In genomic region chr14:21024668-21025373, GRCh38 we compare ENCODE assay signal across 1 cellular context.
TF ChIP-seq lines count a peak whose summit lies in the region.

Gene NDRG2, minus strand, starts transcription at chr14:21025061. Its CDS starts 1,746 bp downstream, at chr14:21023315.

TF ChIP-seq in HepG2, 621 proteins besides CTCF, POLR2A, EP300 and RAD21 (continued from another document and continues in another):
- TF ChIP-seq ZXDC (CRISPR knock-in tag; IDR thresholded peaks at IDR 0.05) (0 out of 2 replicates have a peak, but pooled peaks have one; percentile 40), ZFAT (CRISPR knock-in tag; conservative IDR thresholded peaks at IDR 0.05) (no peak), KDM2A (CRISPR knock-in tag; IDR thresholded peaks at IDR 0.05; ENCODE audit: borderline replicate concordance, low read depth) (peak; percentile 84), YEATS4 (CRISPR knock-in tag; IDR thresholded peaks at IDR 0.05; ENCODE audit: borderline replicate concordance) (peak; percentile 85), ZNF776 (CRISPR knock-in tag; IDR thresholded peaks at IDR 0.05) (peak; percentile 79), HMG20B (CRISPR knock-in tag; conservative IDR thresholded peaks at IDR 0.05) (no peak), STAT5B (CRISPR knock-in tag; IDR thresholded peaks at IDR 0.05) (0 out of 2 replicates have a peak, but pooled peaks have one; percentile 25), MTF1 (CRISPR knock-in tag; IDR thresholded peaks at IDR 0.05) (no peak), NFRKB (IDR thresholded peaks at IDR 0.05) (no peak), CEBPZ (IDR thresholded peaks at IDR 0.05; ENCODE audit: low read length) (no peak), ZC3H4 (CRISPR knock-in tag; IDR thresholded peaks at IDR 0.05; ENCODE audit: borderline replicate concordance) (peak; percentile 71; the same call in 1 of the 2 replicates), ZNF577 (CRISPR knock-in tag; IDR thresholded peaks at IDR 0.05; ENCODE audit: borderline replicate concordance, low read depth) (no peak), SPEN (CRISPR knock-in tag; IDR thresholded peaks at IDR 0.05; ENCODE audit: low read depth) (peak; percentile 58; the same call in 1 of the 2 replicates), MED13 (CRISPR knock-in tag; IDR thresholded peaks at IDR 0.05) (peak; percentile 83), ZNF180 (CRISPR knock-in tag; IDR thresholded peaks at IDR 0.05; ENCODE audit: borderline replicate concordance, low read depth) (no peak), ZBTB20 (CRISPR knock-in tag; IDR thresholded peaks at IDR 0.05; ENCODE audit: borderline replicate concordance, low read depth) (0 out of 2 replicates have a peak, but pooled peaks have one; percentile 24), CSRNP2 (CRISPR knock-in tag; conservative IDR thresholded peaks at IDR 0.05; ENCODE audit: low read depth) (no peak), TEAD3 (CRISPR knock-in tag; optimal IDR thresholded peaks at IDR 0.05; ENCODE audit: borderline replicate concordance) (no peak), ZNF850 (CRISPR knock-in tag; conservative IDR thresholded peaks at IDR 0.05) (no peak), ZNF142 (CRISPR knock-in tag; IDR thresholded peaks at IDR 0.05) (peak; percentile 94), RNF2 (conservative IDR thresholded peaks at IDR 0.05; ENCODE audit: low read depth) (no peak), ZNF251 (CRISPR knock-in tag; IDR thresholded peaks at IDR 0.05) (no peak), HMGA1 (CRISPR knock-in tag; conservative IDR thresholded peaks at IDR 0.05) (no peak), KLF15 (CRISPR knock-in tag; IDR thresholded peaks at IDR 0.05; ENCODE audit: borderline replicate concordance) (no peak), KAT8 (CRISPR knock-in tag; IDR thresholded peaks at IDR 0.05) (peak; percentile 62), MBD4 (IDR thresholded peaks at IDR 0.05; ENCODE audit: borderline replicate concordance, low read length) (no peak), ZIK1 (CRISPR knock-in tag; IDR thresholded peaks at IDR 0.05; ENCODE audit: borderline replicate concordance, low read depth) (0 out of 2 replicates have a peak, but pooled peaks have one; percentile 65), JUNB (CRISPR knock-in tag; IDR thresholded peaks at IDR 0.05; ENCODE audit: borderline replicate concordance) (no peak), HBP1 (CRISPR knock-in tag; IDR thresholded peaks at IDR 0.05; ENCODE audit: low read depth) (peak; percentile 65; the same call in 1 of the 2 replicates), ARID4A (CRISPR knock-in tag; IDR thresholded peaks at IDR 0.05; ENCODE audit: borderline replicate concordance) (peak; percentile 80), TEF (CRISPR knock-in tag; IDR thresholded peaks at IDR 0.05) (0 out of 2 replicates have a peak, but pooled peaks have one; percentile 17)
